Comparison of ENCODE assay signal across 9 cellular contexts in the genomic region with DNA sequence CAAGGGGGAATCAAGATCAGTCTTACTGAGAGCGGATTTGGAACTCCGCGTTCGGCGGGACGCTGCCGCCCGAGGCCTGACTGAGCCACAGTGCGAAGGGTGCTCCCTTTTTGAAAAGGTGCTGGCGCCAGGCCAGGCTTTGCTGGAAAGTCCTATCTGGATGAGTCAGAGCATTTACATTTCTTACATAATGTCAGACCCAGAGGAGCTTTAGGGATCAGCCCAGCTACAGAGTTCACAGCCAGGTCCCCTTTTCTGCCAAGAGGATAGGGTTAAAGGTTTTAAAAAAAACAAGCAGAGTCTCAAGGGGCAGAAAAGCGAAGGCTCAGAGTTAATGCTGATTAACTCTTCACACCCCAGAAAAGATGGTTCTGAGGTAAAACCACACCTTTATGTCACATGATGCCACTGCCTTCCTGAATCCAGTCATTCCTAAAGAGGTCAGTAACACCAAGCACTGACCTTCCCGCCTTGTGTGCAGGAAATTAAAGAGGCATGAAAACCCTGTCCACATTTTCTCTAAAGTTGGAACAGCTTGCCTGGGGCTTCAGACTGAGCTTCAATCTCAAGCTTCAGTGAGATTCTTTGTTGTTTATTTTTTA. TPM values are rescaled to one million over a fixed set of nuclear protein-coding genes. Genes with fewer than 3 reads are reported as not detected.
DNase-seq lines count a peak whose midpoint lies in the region; ATAC-seq, FAIRE-seq and TF ChIP-seq lines count a peak whose summit lies in the region.
"Had no signal": no experiment of that assay in that cellular context is flagged by ENCODE, and none has a peak within 500 bp of the region (broad histone marks: within the 10 kb centered on the region; RNA-seq: fewer than 3 reads in every experiment).

No MANE protein-coding gene starts in this region.

- BruUV-seq in HepG2 (replicated peaks; lab: Mats Ljungman, UMichigan): no TSS peak

- FAIRE-seq in HepG2 (lab: Jason Lieb, UNC): peak; percentile 82

- H3K4me1 ChIP-seq in HepG2 (ENCODE audit: insufficient read depth, low read length): peaks cover 78% of the 10 kb centered on the region

- H3K9me3 ChIP-seq in WERI-Rb-1 (ENCODE audit: severe bottlenecking) (no peaks in the 10 kb centered on the region), HepG2 (ENCODE audit: low read length) (no peaks in the 10 kb centered on the region)

- ATAC-seq in HepG2: peak; percentile 60

- peak overlapping the region; percentile 98 for H3K4me2 ChIP-seq in HepG2 (ENCODE audit: low read depth, low read length)

- H3K9ac ChIP-seq in HepG2 (ENCODE audit: insufficient read depth, low read depth, low read length): no peak overlapping the region

- CTCF ChIA-PET in GM10248 (lab: Yijun Ruan, JAX): interaction anchor here (0.9 to 2.8 kb wide), 14 partner anchors 10 to 513 kb away, joined by 3 to 32 read pairs (median 4); a partner anchor contains a TSS
- CTCF ChIA-PET in HEK293T (lab: Yijun Ruan, JAX): interaction anchor here (0.9 to 2.2 kb wide), 8 partner anchors 14 to 488 kb away, joined by 3 to 24 read pairs (median 4); a partner anchor contains a TSS
- CTCF ChIA-PET in HepG2 (lab: Yijun Ruan, JAX; ENCODE audit: low intra/inter-chr PET ratio, low total read pairs): no interaction called here

- no peaks in the 10 kb centered on the region for H3K27me3 Mint-ChIP-seq in chondrocyte (ENCODE audit: low read depth)

- no peaks in the 10 kb centered on the region for H3K79me2 ChIP-seq in HepG2 (ENCODE audit: insufficient read depth, low read length)

- WGBS in HepG2 (ENCODE audit: low lambda C conversion rate): 0% methylated on average over 10 of the region's 12 CpGs

- no peaks in the 10 kb centered on the region for H3K9me3 Mint-ChIP-seq in chondrocyte (ENCODE audit: low read depth)
- H3K9me3 Mint-ChIP-seq: neural crest cell had no signal

- peak; percentile 63 for DNase-seq in GM10248 (ENCODE audit: extremely low spot score)
- DNase-seq in HEK293T (ENCODE audit: extremely low spot score): peak; percentile 39
- DNase-seq in NCI-H1105 treated with DMSO at 0.1 percent for 48 hours (lab: John Stamatoyannopoulos, UW): peak; percentile 72
- DNase-seq in WERI-Rb-1: peak; percentile 51
- DNase-seq in chondrocyte (ENCODE audit: low spot score): no peak
- peak; percentile 79 for DNase-seq in HepG2 (ENCODE audit: low spot score)
- peak; percentile 87 for DNase-seq in stimulated activated CD4-positive, alpha-beta T cell treated with anti-CD3 and anti-CD28 coated beads, Interleukin-4, amount 100 ng/mL, for 1 hour
- no peak for DNase-seq in KG1 (lab: John Stamatoyannopoulos, UW)

- H3K36me3 ChIP-seq in WERI-Rb-1: no peaks in the 10 kb centered on the region
- H3K36me3 ChIP-seq in HepG2 (replicated peaks in 1 of 2; ENCODE audit: control insufficient read depth in 1 of 2, insufficient read depth in 2 of 2, low read length in 2 of 2): no peaks in the 10 kb centered on the region

- H3K36me3 Mint-ChIP-seq in chondrocyte (ENCODE audit: low read depth): no peaks in the 10 kb centered on the region

- peak in 1 of 2 experiments; percentile 55; a peak in 2 of 4 replicates for TF ChIP-seq EP300 in HepG2 (IDR thresholded peaks at IDR 0.05; ENCODE audit: low read depth in 2 of 2, low read length in 2 of 2)
- no peak for TF ChIP-seq EP300 in HepG2 (CRISPR knock-in tag; IDR thresholded peaks at IDR 0.05; ENCODE audit: borderline replicate concordance)

- intact Hi-C loops in HepG2 (cut with micrococcal nuclease; ENCODE audit: unreplicated experiment): loop anchor here (10.0 kb wide), 1 partner anchor 1031 kb away; no protein-coding TSS in a partner anchor

- no peak for TF ChIP-seq RAD21 in HepG2 (CRISPR knock-in tag; IDR thresholded peaks at IDR 0.05)

- H3K27ac ChIP-seq in WERI-Rb-1 (peak overlapping the region; percentile 34), HepG2 (ENCODE audit: extremely low read length, insufficient read depth, low read length) (peak overlapping the region; percentile 38)

- no peak for TF ChIP-seq POLR2A in HepG2 (IDR thresholded peaks at IDR 0.05; ENCODE audit: insufficient read depth in 1 of 2, low read depth in 2 of 2, low read length in 2 of 2)

- H4K20me1 ChIP-seq in HepG2 (ENCODE audit: insufficient read depth, low read length): no peaks in the 10 kb centered on the region

- POLR2A ChIA-PET in GM10248 (lab: Yijun Ruan, JAX): interaction anchor here (0.5 to 1.9 kb wide), 2 partner anchors 13 to 846 kb away, joined by 4 to 6 read pairs; no protein-coding TSS in a partner anchor
- POLR2A ChIA-PET in HEK293T (lab: Yijun Ruan, JAX): interaction anchor here (0.9 to 2.2 kb wide), 8 partner anchors 10 to 488 kb away, joined by 3 to 11 read pairs (median 6); a partner anchor contains a TSS
- POLR2A ChIA-PET in HepG2 (lab: Yijun Ruan, JAX): interaction anchor here (0.9 kb wide), 1 partner anchor 60 kb away, joined by 3 read pairs; no protein-coding TSS in a partner anchor

- H3K4me3 Mint-ChIP-seq in chondrocyte (ENCODE audit: unreplicated experiment): peak overlapping the region; percentile 74

- in situ Hi-C loops in HepG2 (cut with HindIII; ENCODE audit: extremely low pct_ligation_motif_present, low pct_unique_long_range_greater_than_20kb): no loop called here

- H3K4me3 ChIP-seq in WERI-Rb-1 (ENCODE audit: low read depth, low read length) (peak overlapping the region; percentile 47), HepG2 (replicated peaks in 1 of 3; ENCODE audit: insufficient read depth in 1 of 3, low read depth in 2 of 3, low read length in 3 of 3) (peak overlapping the region; percentile 40 to 77 (median 49))

- H2AFZ ChIP-seq in HepG2 (ENCODE audit: low read length): no peak overlapping the region

- H3K27ac Mint-ChIP-seq in chondrocyte (ENCODE audit: unreplicated experiment): peak overlapping the region; percentile 91

- H3K4me1 Mint-ChIP-seq in chondrocyte (ENCODE audit: low read depth): peaks cover 54% of the 10 kb centered on the region

- TF ChIP-seq CTCF in GM10248 (IDR thresholded peaks at IDR 0.05; ENCODE audit: control extremely low read depth, extremely low read depth, low read depth, missing control alignments): no peak
- no peak for TF ChIP-seq CTCF in WERI-Rb-1 (IDR thresholded peaks at IDR 0.05; ENCODE audit: low read depth, low read length)
- TF ChIP-seq CTCF in chondrocyte (IDR thresholded peaks at IDR 0.05): no peak
- no peak for TF ChIP-seq CTCF in HepG2 (CRISPR knock-in tag; IDR thresholded peaks at IDR 0.05)

- H3K27me3 ChIP-seq in WERI-Rb-1 (ENCODE audit: insufficient read depth, low read depth, severe bottlenecking) (no peaks in the 10 kb centered on the region), HepG2 (ENCODE audit: control insufficient read depth in 1 of 2, insufficient read depth in 2 of 2, low read length in 2 of 2) (peaks cover 0 to 9% of the 10 kb centered on the region in 2 experiments; a peak in 2 of 5 replicates)

TF ChIP-seq in HepG2, 621 proteins besides CTCF, POLR2A, EP300 and RAD21 (continues in another document):
- no peak for TF ChIP-seq ZSCAN25 (CRISPR knock-in tag; IDR thresholded peaks at IDR 0.05)

RNA-seq across cellular contexts. Expression of a gene that starts 11.7 kb away (rescaled TPM):
- total RNA-seq in chondrocyte (6.1 to 6.4 TPM (median 6.3 TPM) in 3 replicates), HepG2 (2016; rRNA removed; fragmentation: Illumina TruSeq; extraction: Trizol) (5.5 and 7.0 TPM in 2 replicates)
- total RNA-seq in HepG2 (2016; cell fraction: cytosol; rRNA removed; fragmentation: Illumina TruSeq; extraction: Trizol; ENCODE audit: low read depth): 1.6 TPM in 2 replicates
- 5.8 and 6.3 TPM in 2 replicates for total RNA-seq in HepG2 (2016; cell fraction: insoluble cytoplasmic fraction; rRNA removed; fragmentation: Illumina TruSeq; extraction: Trizol)
- total RNA-seq in HepG2 (2016; cell fraction: membrane; rRNA removed; fragmentation: Illumina TruSeq; extraction: Trizol): 7.3 and 8.4 TPM in 2 replicates
- 3.5 and 4.2 TPM in 2 replicates for total RNA-seq in HepG2 (2016; cell fraction: nucleus; rRNA removed; fragmentation: Illumina TruSeq; extraction: Trizol)
- polyA plus RNA-seq in HepG2 (2011; rRNA removed): 7.2 and 7.4 TPM in 2 replicates
- polyA plus RNA-seq in HepG2 (2011; cell fraction: cytosol; rRNA removed): 5.7 and 11.0 TPM in 2 replicates
- 4.8 and 5.6 TPM in 2 replicates for polyA plus RNA-seq in HepG2 (2011; cell fraction: nucleus; rRNA removed)
- polyA plus RNA-seq in HepG2 (2012): 1.5 and 3.4 TPM in 2 replicates
- polyA plus RNA-seq in HepG2 (2016; cell fraction: cytosol; fragmentation: Illumina TruSeq; extraction: Trizol; ENCODE audit: low read depth): 1.3 and 1.5 TPM in 2 replicates
- 4.3 and 4.9 TPM in 2 replicates for polyA plus RNA-seq in HepG2 (2016; cell fraction: insoluble cytoplasmic fraction; fragmentation: Illumina TruSeq; extraction: Trizol; ENCODE audit: low read depth)
- 3.9 and 4.6 TPM in 2 replicates for polyA plus RNA-seq in HepG2 (2016; cell fraction: membrane; fragmentation: Illumina TruSeq; extraction: Trizol; ENCODE audit: low read depth)
- 2.8 and 3.0 TPM in 2 replicates for polyA plus RNA-seq in HepG2 (2016; cell fraction: nucleus; fragmentation: Illumina TruSeq; extraction: Trizol; ENCODE audit: insufficient read depth, low read depth)
- 24.9 and 37.9 TPM in 2 replicates for polyA minus RNA-seq in HepG2 (2011; rRNA and poly(A)+ RNA removed; ENCODE audit: low replicate concordance)
- polyA minus RNA-seq in HepG2 (2011; cell fraction: cytosol; rRNA and poly(A)+ RNA removed): 5.9 and 9.1 TPM in 2 replicates
- polyA minus RNA-seq in HepG2 (2011; cell fraction: nucleus; rRNA and poly(A)+ RNA removed): 3.3 and 4.5 TPM in 2 replicates

RNA-seq across cellular contexts. Expression of a gene that starts 22.9 kb away (rescaled TPM):
- total RNA-seq in chondrocyte: 68.0 to 160 TPM (median 74.4 TPM) in 3 replicates
- 0.04 TPM in 1 of 2 replicates, not detected in the other for total RNA-seq in HepG2 (2016; rRNA removed; fragmentation: Illumina TruSeq; extraction: Trizol)
- total RNA-seq in HepG2 (2016; cell fraction: cytosol; rRNA removed; fragmentation: Illumina TruSeq; extraction: Trizol; ENCODE audit: low read depth): not detected in 2 replicates
- total RNA-seq in HepG2 (2016; cell fraction: insoluble cytoplasmic fraction; rRNA removed; fragmentation: Illumina TruSeq; extraction: Trizol): 0.06 TPM in 1 of 2 replicates, not detected in the other
- total RNA-seq in HepG2 (2016; cell fraction: membrane; rRNA removed; fragmentation: Illumina TruSeq; extraction: Trizol): not detected in 2 replicates
- total RNA-seq in HepG2 (2016; cell fraction: nucleus; rRNA removed; fragmentation: Illumina TruSeq; extraction: Trizol): not detected in 2 replicates
- polyA plus RNA-seq in HepG2 (2011; rRNA removed): not detected in 2 replicates
- 0.04 TPM in 2 replicates for polyA plus RNA-seq in HepG2 (2011; cell fraction: cytosol; rRNA removed)
- polyA plus RNA-seq in HepG2 (2011; cell fraction: nucleus; rRNA removed): not detected in 2 replicates
- not detected in 2 replicates for polyA plus RNA-seq in HepG2 (2012)
- not detected in 2 replicates for polyA plus RNA-seq in HepG2 (2016; cell fraction: cytosol; fragmentation: Illumina TruSeq; extraction: Trizol; ENCODE audit: low read depth)
- not detected in 2 replicates for polyA plus RNA-seq in HepG2 (2016; cell fraction: insoluble cytoplasmic fraction; fragmentation: Illumina TruSeq; extraction: Trizol; ENCODE audit: low read depth)
- not detected in 2 replicates for polyA plus RNA-seq in HepG2 (2016; cell fraction: membrane; fragmentation: Illumina TruSeq; extraction: Trizol; ENCODE audit: low read depth)
- polyA plus RNA-seq in HepG2 (2016; cell fraction: nucleus; fragmentation: Illumina TruSeq; extraction: Trizol; ENCODE audit: insufficient read depth, low read depth): not detected in 2 replicates
- polyA minus RNA-seq in HepG2 (2011; rRNA and poly(A)+ RNA removed; ENCODE audit: low replicate concordance): not detected in 2 replicates
- not detected in 2 replicates for polyA minus RNA-seq in HepG2 (2011; cell fraction: cytosol; rRNA and poly(A)+ RNA removed)
- polyA minus RNA-seq in HepG2 (2011; cell fraction: nucleus; rRNA and poly(A)+ RNA removed): not detected in 2 replicates

Comparison
In these comparisons a context has a peak if more than half of its experiments do, and no peak if none do; other contexts are left out.
1. DNase-seq: peak in GM10248 (single experiment), HEK293T (single experiment), NCI-H1105 treated with DMSO at 0.1 percent for 48 hours (single experiment), WERI-Rb-1 (single experiment), HepG2 (single experiment) and stimulated activated CD4-positive, alpha-beta T cell treated with anti-CD3 and anti-CD28 coated beads, Interleukin-4, amount 100 ng/mL, for 1 hour (single experiment); none in chondrocyte (single experiment) and KG1 (single experiment).
2. RNA of a gene that starts 22.9 kb away (total RNA-seq): 68.0 to 160 TPM in chondrocyte; 0.04 to 0.06 TPM in HepG2; every median in the first group is over 10 times any median in the second.